37 cellular contexts compared by ENCODE assay signal in genomic region chr22:16815073-16815472, GRCh38. TPM values are rescaled to one million over a fixed set of nuclear protein-coding genes. Genes with fewer than 3 reads are reported as not detected.
"Had no signal": no experiment of that assay in that cellular context is flagged by ENCODE, and none has a peak within 500 bp of the region (broad histone marks: within the 10 kb centered on the region; RNA-seq: fewer than 3 reads in every experiment).

No MANE protein-coding gene starts in this region.

- DNase-seq: Karpas-422, Kasumi-1, MG63, MM.1S, MV-4-11, NCI-H1048, NCI-H1092, NCI-H1092 treated with DMSO at 0.1 percent for 48 hours, NCI-H1105, NCI-H1105 treated with DMSO at 0.1 percent for 48 hours, NCI-H1417, NCI-H1417 treated with DMSO at 0.1 percent for 48 hours, NCI-H1436, NCI-H1436 treated with DMSO at 0.1 percent for 48 hours, NCI-H146, NCI-H1694, NCI-H1694 treated with DMSO at 0.1 percent for 48 hours, NCI-H187, NCI-H187 treated with DMSO at 0.1 percent for 48 hours, NCI-H1930, NCI-H2029, NCI-H2029 treated with DMSO at 0.1 percent for 48 hours, NCI-H2081, NCI-H2081 treated with DMSO at 0.1 percent for 48 hours, NCI-H2107, NCI-H2171, NCI-H2171 treated with DMSO at 0.1 percent for 48 hours, NCI-H2227 treated with DMSO at 0.1 percent for 48 hours, NCI-H226, NCI-H345, NCI-H446, NCI-H446 treated with DMSO at 0.1 percent for 48 hours, NCI-H510A, NCI-H510A treated with DMSO at 0.1 percent for 48 hours had no signal

- H3K36me3 ChIP-seq: MG63 had no signal

- H3K4me3 ChIP-seq: MG63 had no signal

- H3K27me3 ChIP-seq: MG63 had no signal

RNA-seq across cellular contexts. Expression of gene XKR3, which starts 10.1 kb away (rescaled TPM):
- total RNA-seq: LHCN-M2, MCF 10A, NCI-H460 had no signal
